ENCODE assay signal across 9 cellular contexts in the genomic region with DNA sequence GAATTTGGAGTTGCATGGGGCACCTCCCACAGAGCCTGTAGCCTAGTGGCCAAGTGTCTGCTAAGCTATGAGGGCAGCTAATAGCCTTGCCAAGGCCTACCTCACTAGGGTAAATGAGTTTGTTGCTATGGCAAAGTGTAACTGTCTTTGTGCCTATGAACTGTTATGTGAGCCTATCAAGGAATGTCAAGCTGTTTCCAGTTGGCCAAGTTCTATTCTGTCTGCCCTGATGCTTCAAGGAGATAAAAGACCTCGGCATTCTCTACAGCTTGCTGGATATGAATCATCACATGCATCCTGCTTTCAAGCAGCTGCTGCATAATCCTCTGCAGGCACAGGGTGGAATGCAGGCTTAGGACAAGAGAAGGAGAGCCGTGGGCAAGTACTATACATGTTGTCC.
DNase-seq lines count a peak whose midpoint lies in the region; ATAC-seq and TF ChIP-seq lines count a peak whose summit lies in the region.
"Had no signal": no experiment of that assay in that cellular context is flagged by ENCODE, and none has a peak within 500 bp of the region (broad histone marks: within the 10 kb centered on the region; RNA-seq: fewer than 3 reads in every experiment).

No MANE protein-coding gene starts in this region.

- TF ChIP-seq CTCF in epithelial cell of esophagus (IDR thresholded peaks at IDR 0.05; ENCODE audit: insufficient read depth, low read depth, low read length, missing control alignments) = no peak
- no peak for TF ChIP-seq CTCF in Calu3 (IDR thresholded peaks at IDR 0.05; ENCODE audit: unreplicated experiment)

- DNase-seq in ELF-1 (ENCODE audit: low read depth, low spot score) (peak; percentile 40), NCI-H446 treated with DMSO at 0.1 percent for 48 hours (lab: John Stamatoyannopoulos, UW) (peak; percentile 84), epithelial cell of esophagus (ENCODE audit: low read depth) (peak; percentile 75), non-pigmented ciliary epithelial cell (ENCODE audit: low read depth) (peak; percentile 97), Calu3 (no peak), NCI-H2029 (lab: John Stamatoyannopoulos, UW) (no peak)
- no peak for DNase-seq in stimulated activated CD4-positive, alpha-beta T cell treated with anti-CD3 and anti-CD28 coated beads, Interleukin-12 subunit alpha, Interleukin-12 subunit beta, amount 100 ng/mL, for 4 hours
- DNase-seq: activated T-cell treated with anti-CD3 and anti-CD28 coated beads, Interleukin-2, amount 50 U/mL, for 48 hours had no signal

- intact Hi-C loops in Calu3 (cut with micrococcal nuclease; ENCODE audit: unreplicated experiment) = no loop called here

- ATAC-seq in HG03439 (IDR thresholded peaks at IDR 0.05; ENCODE audit: unreplicated experiment) = no peak

- H3K36me3 Mint-ChIP-seq in Calu3 (ENCODE audit: insufficient read depth, unreplicated experiment) = no peaks in the 10 kb centered on the region

- H3K4me1 Mint-ChIP-seq in Calu3 (ENCODE audit: low read depth, unreplicated experiment) = no peaks in the 10 kb centered on the region

- H3K9me3 Mint-ChIP-seq in Calu3 (ENCODE audit: low read depth, unreplicated experiment) = no peaks in the 10 kb centered on the region

- no peak overlapping the region for H3K4me3 ChIP-seq in epithelial cell of esophagus (ENCODE audit: low read length)

- no peak overlapping the region for H3K4me3 Mint-ChIP-seq in Calu3 (ENCODE audit: low read depth, unreplicated experiment)

- no peak overlapping the region for H3K27ac Mint-ChIP-seq in Calu3 (ENCODE audit: unreplicated experiment)

- CTCF ChIA-PET in Calu3 (lab: Charles Lee) = interaction anchor here (0.6 kb wide), 1 partner anchor 60 kb away, joined by 3 read pairs; no protein-coding TSS in a partner anchor

- no peaks in the 10 kb centered on the region for H3K27me3 Mint-ChIP-seq in Calu3 (ENCODE audit: unreplicated experiment)

- no TSS peak for BruUV-seq in Calu3 (replicated peaks; lab: Mats Ljungman, UMichigan)

Comparison
In these comparisons a context has a peak if more than half of its experiments do, and no peak if none do; other contexts are left out.
1. DNase-seq: peak in ELF-1 (single experiment), NCI-H446 treated with DMSO at 0.1 percent for 48 hours (single experiment), epithelial cell of esophagus (single experiment) and non-pigmented ciliary epithelial cell (single experiment); none in Calu3 (single experiment), stimulated activated CD4-positive, alpha-beta T cell treated with anti-CD3 and anti-CD28 coated beads, Interleukin-12 subunit alpha, Interleukin-12 subunit beta, amount 100 ng/mL, for 4 hours (single experiment) and NCI-H2029 (single experiment).